19 cellular contexts compared by ENCODE assay signal in the genomic region with DNA sequence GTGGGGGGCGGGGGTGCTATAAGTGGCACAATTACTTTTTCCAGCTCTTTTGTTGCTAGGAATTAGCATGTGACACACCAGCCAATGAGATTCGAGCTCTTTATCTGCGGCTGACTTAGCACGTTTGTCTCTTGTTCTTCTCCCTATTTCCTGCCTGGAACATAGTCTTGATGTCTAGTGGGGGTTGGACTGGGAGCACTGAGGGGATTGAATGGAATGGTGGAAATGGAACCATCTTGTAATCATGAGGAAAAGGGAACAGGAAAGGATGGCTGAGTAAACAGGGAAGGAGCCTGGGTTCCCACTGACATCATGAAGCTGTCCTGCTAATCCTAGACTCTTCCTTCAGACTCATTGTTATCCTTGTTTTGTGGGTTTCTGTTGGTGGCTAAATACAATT.
DNase-seq lines count a peak whose midpoint lies in the region; ATAC-seq and TF ChIP-seq lines count a peak whose summit lies in the region.
"Had no signal": no experiment of that assay in that cellular context is flagged by ENCODE, and none has a peak within 500 bp of the region (broad histone marks: within the 10 kb centered on the region; RNA-seq: fewer than 3 reads in every experiment).

No MANE protein-coding gene starts in this region.

- POLR2A ChIA-PET in WTC11 (lab: Charles Lee) = no interaction called here
- POLR2A ChIA-PET in activated CD4-positive, alpha-beta T cell treated with anti-CD3 and anti-CD28 coated beads, Interleukin-2, amount 10 ng/mL, durations not matched to agents 7 days and 5 days (lab: Charles Lee) = no interaction called here

- DNase-seq in A172 (ENCODE audit: low spot score) = peak; percentile 34
- DNase-seq in WTC11 (ENCODE audit: low spot score) = no peak
- DNase-seq in fibroblast of the aortic adventitia (ENCODE audit: low read depth) = peak; percentile 6
- DNase-seq in NCI-H2171 (lab: John Stamatoyannopoulos, UW) = no peak
- no peak for DNase-seq in SW 1271 (lab: John Stamatoyannopoulos, UW)
- no peak for DNase-seq in activated CD4-positive, alpha-beta T cell treated with anti-CD3 and anti-CD28 coated beads, Interleukin-2, amount 10 ng/mL, durations not matched to agents 7 days and 5 days
- DNase-seq in posterior vena cava (ENCODE audit: low spot score) = no peak
- DNase-seq: BE2C; CD4-positive, CD25-positive, alpha-beta regulatory T cell; COR-L47; DMS 273 treated with DMSO at 0.1 percent for 48 hours; DND-41; KBM-7; NCI-H1105 treated with DMSO at 0.1 percent for 48 hours; NCI-H1694 treated with DMSO at 0.1 percent for 48 hours; NCI-H510A; NCI-H774; SHP77 had no signal

- no peak overlapping the region for H3K4me3 ChIP-seq in fibroblast of the aortic adventitia (ENCODE audit: low read depth, low read length)

- intact Hi-C loops in posterior vena cava (cut with DNase I) = no loop called here

- H3K27me3 Mint-ChIP-seq in WTC11 (ENCODE audit: low read depth) (no peaks in the 10 kb centered on the region), nephron (ENCODE audit: low read depth) (no peaks in the 10 kb centered on the region)
- H3K27me3 Mint-ChIP-seq in activated CD4-positive, alpha-beta T cell treated with anti-CD3 and anti-CD28 coated beads, Interleukin-2, amount 10 ng/mL, durations not matched to agents 7 days and 5 days = peaks cover 1% of the 10 kb centered on the region
- H3K27me3 Mint-ChIP-seq: CD4-positive, CD25-positive, alpha-beta regulatory T cell had no signal

- H3K4me3 Mint-ChIP-seq in WTC11 (no peak overlapping the region), nephron (no peak overlapping the region)
- no peak overlapping the region for H3K4me3 Mint-ChIP-seq in activated CD4-positive, alpha-beta T cell treated with anti-CD3 and anti-CD28 coated beads, Interleukin-2, amount 10 ng/mL, durations not matched to agents 7 days and 5 days
- H3K4me3 Mint-ChIP-seq: CD4-positive, CD25-positive, alpha-beta regulatory T cell had no signal

- CTCF ChIA-PET in WTC11 (lab: Charles Lee) = interaction anchor here (0.8 kb wide), 1 partner anchor 8 kb away, joined by 3 read pairs; no protein-coding TSS in a partner anchor
- CTCF ChIA-PET in activated CD4-positive, alpha-beta T cell treated with anti-CD3 and anti-CD28 coated beads, Interleukin-2, amount 10 ng/mL, durations not matched to agents 7 days and 5 days (lab: Charles Lee) = no interaction called here

- ATAC-seq in WTC11 = peak; percentile 18; the same call in 1 of the 2 replicates

- H3K4me1 Mint-ChIP-seq in WTC11 (peaks cover 12% of the 10 kb centered on the region), nephron (peaks cover 14% of the 10 kb centered on the region)
- peaks cover 1% of the 10 kb centered on the region for H3K4me1 Mint-ChIP-seq in activated CD4-positive, alpha-beta T cell treated with anti-CD3 and anti-CD28 coated beads, Interleukin-2, amount 10 ng/mL, durations not matched to agents 7 days and 5 days
- H3K4me1 Mint-ChIP-seq: CD4-positive, CD25-positive, alpha-beta regulatory T cell had no signal

- peaks cover 5% of the 10 kb centered on the region for H3K9me3 Mint-ChIP-seq in WTC11
- H3K9me3 Mint-ChIP-seq in nephron = peaks cover 3% of the 10 kb centered on the region
- peaks cover 2% of the 10 kb centered on the region for H3K9me3 Mint-ChIP-seq in activated CD4-positive, alpha-beta T cell treated with anti-CD3 and anti-CD28 coated beads, Interleukin-2, amount 10 ng/mL, durations not matched to agents 7 days and 5 days

- no peaks in the 10 kb centered on the region; the same call in 1 of the 2 replicates for H3K36me3 Mint-ChIP-seq in WTC11
- no peaks in the 10 kb centered on the region for H3K36me3 Mint-ChIP-seq in nephron (ENCODE audit: low read depth)
- no peaks in the 10 kb centered on the region for H3K36me3 Mint-ChIP-seq in activated CD4-positive, alpha-beta T cell treated with anti-CD3 and anti-CD28 coated beads, Interleukin-2, amount 10 ng/mL, durations not matched to agents 7 days and 5 days (ENCODE audit: low read depth)
- H3K36me3 Mint-ChIP-seq: CD4-positive, CD25-positive, alpha-beta regulatory T cell had no signal

- TF ChIP-seq CTCF in WTC11 (IDR thresholded peaks at IDR 0.05) (no peak), fibroblast of the aortic adventitia (IDR thresholded peaks at IDR 0.05; ENCODE audit: insufficient read depth, low read length) (no peak), nephron (IDR thresholded peaks at IDR 0.05; ENCODE audit: unreplicated experiment in 3 of 3) (no peak)

- H3K27ac Mint-ChIP-seq in WTC11 (0 out of 2 replicates have a peak overlapping the region, but pooled peaks have one; percentile 68), nephron (peak overlapping the region; percentile 28 to 73 (median 38))
- no peak overlapping the region for H3K27ac Mint-ChIP-seq in activated CD4-positive, alpha-beta T cell treated with anti-CD3 and anti-CD28 coated beads, Interleukin-2, amount 10 ng/mL, durations not matched to agents 7 days and 5 days

TF ChIP-seq in WTC11, 78 proteins besides CTCF, POLR2A, EP300 and RAD21 (continues in another document):
- TF ChIP-seq, protein P1, sequence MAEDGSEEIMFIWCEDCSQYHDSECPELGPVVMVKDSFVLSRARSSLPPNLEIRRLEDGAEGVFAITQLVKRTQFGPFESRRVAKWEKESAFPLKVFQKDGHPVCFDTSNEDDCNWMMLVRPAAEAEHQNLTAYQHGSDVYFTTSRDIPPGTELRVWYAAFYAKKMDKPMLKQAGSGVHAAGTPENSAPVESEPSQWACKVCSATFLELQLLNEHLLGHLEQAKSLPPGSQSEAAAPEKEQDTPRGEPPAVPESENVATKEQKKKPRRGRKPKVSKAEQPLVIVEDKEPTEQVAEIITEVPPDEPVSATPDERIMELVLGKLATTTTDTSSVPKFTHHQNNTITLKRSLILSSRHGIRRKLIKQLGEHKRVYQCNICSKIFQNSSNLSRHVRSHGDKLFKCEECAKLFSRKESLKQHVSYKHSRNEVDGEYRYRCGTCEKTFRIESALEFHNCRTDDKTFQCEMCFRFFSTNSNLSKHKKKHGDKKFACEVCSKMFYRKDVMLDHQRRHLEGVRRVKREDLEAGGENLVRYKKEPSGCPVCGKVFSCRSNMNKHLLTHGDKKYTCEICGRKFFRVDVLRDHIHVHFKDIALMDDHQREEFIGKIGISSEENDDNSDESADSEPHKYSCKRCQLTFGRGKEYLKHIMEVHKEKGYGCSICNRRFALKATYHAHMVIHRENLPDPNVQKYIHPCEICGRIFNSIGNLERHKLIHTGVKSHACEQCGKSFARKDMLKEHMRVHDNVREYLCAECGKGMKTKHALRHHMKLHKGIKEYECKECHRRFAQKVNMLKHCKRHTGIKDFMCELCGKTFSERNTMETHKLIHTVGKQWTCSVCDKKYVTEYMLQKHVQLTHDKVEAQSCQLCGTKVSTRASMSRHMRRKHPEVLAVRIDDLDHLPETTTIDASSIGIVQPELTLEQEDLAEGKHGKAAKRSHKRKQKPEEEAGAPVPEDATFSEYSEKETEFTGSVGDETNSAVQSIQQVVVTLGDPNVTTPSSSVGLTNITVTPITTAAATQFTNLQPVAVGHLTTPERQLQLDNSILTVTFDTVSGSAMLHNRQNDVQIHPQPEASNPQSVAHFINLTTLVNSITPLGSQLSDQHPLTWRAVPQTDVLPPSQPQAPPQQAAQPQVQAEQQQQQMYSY (CRISPR knock-in tag; IDR thresholded peaks at IDR 0.05) = no peak
- TF ChIP-seq FOXP4 (CRISPR knock-in tag; IDR thresholded peaks at IDR 0.05) = no peak
- no peak for TF ChIP-seq ZNF317 (CRISPR knock-in tag; IDR thresholded peaks at IDR 0.05; ENCODE audit: borderline replicate concordance, low read depth)
- TF ChIP-seq, protein P2, sequence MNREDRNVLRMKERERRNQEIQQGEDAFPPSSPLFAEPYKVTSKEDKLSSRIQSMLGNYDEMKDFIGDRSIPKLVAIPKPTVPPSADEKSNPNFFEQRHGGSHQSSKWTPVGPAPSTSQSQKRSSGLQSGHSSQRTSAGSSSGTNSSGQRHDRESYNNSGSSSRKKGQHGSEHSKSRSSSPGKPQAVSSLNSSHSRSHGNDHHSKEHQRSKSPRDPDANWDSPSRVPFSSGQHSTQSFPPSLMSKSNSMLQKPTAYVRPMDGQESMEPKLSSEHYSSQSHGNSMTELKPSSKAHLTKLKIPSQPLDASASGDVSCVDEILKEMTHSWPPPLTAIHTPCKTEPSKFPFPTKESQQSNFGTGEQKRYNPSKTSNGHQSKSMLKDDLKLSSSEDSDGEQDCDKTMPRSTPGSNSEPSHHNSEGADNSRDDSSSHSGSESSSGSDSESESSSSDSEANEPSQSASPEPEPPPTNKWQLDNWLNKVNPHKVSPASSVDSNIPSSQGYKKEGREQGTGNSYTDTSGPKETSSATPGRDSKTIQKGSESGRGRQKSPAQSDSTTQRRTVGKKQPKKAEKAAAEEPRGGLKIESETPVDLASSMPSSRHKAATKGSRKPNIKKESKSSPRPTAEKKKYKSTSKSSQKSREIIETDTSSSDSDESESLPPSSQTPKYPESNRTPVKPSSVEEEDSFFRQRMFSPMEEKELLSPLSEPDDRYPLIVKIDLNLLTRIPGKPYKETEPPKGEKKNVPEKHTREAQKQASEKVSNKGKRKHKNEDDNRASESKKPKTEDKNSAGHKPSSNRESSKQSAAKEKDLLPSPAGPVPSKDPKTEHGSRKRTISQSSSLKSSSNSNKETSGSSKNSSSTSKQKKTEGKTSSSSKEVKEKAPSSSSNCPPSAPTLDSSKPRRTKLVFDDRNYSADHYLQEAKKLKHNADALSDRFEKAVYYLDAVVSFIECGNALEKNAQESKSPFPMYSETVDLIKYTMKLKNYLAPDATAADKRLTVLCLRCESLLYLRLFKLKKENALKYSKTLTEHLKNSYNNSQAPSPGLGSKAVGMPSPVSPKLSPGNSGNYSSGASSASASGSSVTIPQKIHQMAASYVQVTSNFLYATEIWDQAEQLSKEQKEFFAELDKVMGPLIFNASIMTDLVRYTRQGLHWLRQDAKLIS (CRISPR knock-in tag; IDR thresholded peaks at IDR 0.05; ENCODE audit: borderline replicate concordance) = no peak
- TF ChIP-seq ZNF416 (CRISPR knock-in tag; IDR thresholded peaks at IDR 0.05) = no peak

Comparison
In these comparisons a context has a peak if more than half of its experiments do, and no peak if none do; other contexts are left out.
1. DNase-seq: peak in A172 (single experiment) and fibroblast of the aortic adventitia (single experiment); none in WTC11 (single experiment), NCI-H2171 (single experiment), SW 1271 (0 of 2), activated CD4-positive, alpha-beta T cell treated with anti-CD3 and anti-CD28 coated beads, Interleukin-2, amount 10 ng/mL, durations not matched to agents 7 days and 5 days (single experiment) and posterior vena cava (single experiment).